Comparison of ENCODE assay signal across 1 cellular context in genomic region chr3:47581835-47582234, GRCh38.
TF ChIP-seq lines count a peak whose summit lies in the region.

No MANE protein-coding gene starts in this region.

TF ChIP-seq in H1, 55 proteins besides CTCF, POLR2A, EP300 and RAD21:
- TF ChIP-seq POLR2AphosphoS5 (IDR thresholded peaks at IDR 0.05; ENCODE audit: low read depth, low read length) (0 out of 2 replicates have a peak, but pooled peaks have one; percentile 45), ATF2 (IDR thresholded peaks at IDR 0.05; ENCODE audit: low read length) (no peak), E2F6 (IDR thresholded peaks at IDR 0.05) (no peak), SP4 (IDR thresholded peaks at IDR 0.05; ENCODE audit: low read length) (no peak)
